ENCODE assay signal across 15 cellular contexts in genomic region chr1:2594641-2595131, GRCh38. TPM values are rescaled to one million over a fixed set of nuclear protein-coding genes. Genes with fewer than 3 reads are reported as not detected.
A peak's percentile ranks its signal among the peaks of the same experiment; 100 is the strongest.
DNase-seq lines count a peak whose midpoint lies in the region; ATAC-seq, FAIRE-seq and TF ChIP-seq lines count a peak whose summit lies in the region.
"Had no signal": no experiment of that assay in that cellular context is flagged by ENCODE, and none has a peak within 500 bp of the region (broad histone marks: within the 10 kb centered on the region; RNA-seq: fewer than 3 reads in every experiment).

No MANE protein-coding gene starts in this region.

- H4K20me1 ChIP-seq in HepG2 (ENCODE audit: insufficient read depth, low read length) = no peaks in the 10 kb centered on the region

- H3K27ac ChIP-seq in right lobe of liver (no peak overlapping the region), HepG2 (ENCODE audit: extremely low read length, insufficient read depth, low read length) (no peak overlapping the region)
- H3K27ac ChIP-seq: KMS-11, PC-9 had no signal

- peaks cover 1% of the 10 kb centered on the region for H3K36me3 Mint-ChIP-seq in activated naive CD8-positive, alpha-beta T cell treated with anti-CD3 and anti-CD28 coated beads for 36 hours

- TF ChIP-seq POLR2A in right lobe of liver (IDR thresholded peaks at IDR 0.05) = no peak
- TF ChIP-seq POLR2A in HepG2 (IDR thresholded peaks at IDR 0.05; ENCODE audit: insufficient read depth in 1 of 2, low read depth in 2 of 2, low read length in 2 of 2) = no peak

- peak; percentile 12 for DNase-seq in activated T-cell treated with anti-CD3 and anti-CD28 coated beads, Interleukin-2, amount 50 U/mL, for 1 hour
- DNase-seq in activated T-cell treated with anti-CD3 and anti-CD28 coated beads for 4 hours = no peak
- peak in 2 of 3 donors; percentile 44 to 46 for DNase-seq in right lobe of liver
- DNase-seq in HepG2 (ENCODE audit: low spot score) = no peak
- no peak for DNase-seq in activated naive CD8-positive, alpha-beta T cell treated with anti-CD3 and anti-CD28 coated beads for 36 hours
- DNase-seq in NAMALWA (ENCODE audit: low spot score) = no peak
- DNase-seq: GOT3, MG63, NCI-H1694 treated with DMSO at 0.1 percent for 48 hours, NCI-H748 treated with DMSO at 0.1 percent for 48 hours had no signal

- no TSS peak for BruUV-seq in HepG2 (replicated peaks; lab: Mats Ljungman, UMichigan)

- TF ChIP-seq CTCF in right lobe of liver (IDR thresholded peaks at IDR 0.05) (no peak), HepG2 (CRISPR knock-in tag; IDR thresholded peaks at IDR 0.05) (no peak)

- peaks cover 4% of the 10 kb centered on the region for H3K9me3 Mint-ChIP-seq in activated naive CD8-positive, alpha-beta T cell treated with anti-CD3 and anti-CD28 coated beads for 36 hours

- intact Hi-C loops in right lobe of liver (cut with DNase I) = no loop called here
- intact Hi-C loops in HepG2 (cut with micrococcal nuclease; ENCODE audit: unreplicated experiment) = no loop called here

- H3K27me3 ChIP-seq in right lobe of liver (no peaks in the 10 kb centered on the region), HepG2 (ENCODE audit: control insufficient read depth in 1 of 2, insufficient read depth in 2 of 2, low read length in 2 of 2) (peaks cover 8 to 47% of the 10 kb centered on the region in 2 experiments; a peak in 4 of 5 replicates), mucosa of stomach (ENCODE audit: control insufficient read depth, insufficient read depth, low read length) (peaks cover 4% of the 10 kb centered on the region)
- H3K27me3 ChIP-seq: MG63 had no signal

- H3K4me3 ChIP-seq in right lobe of liver = no peak overlapping the region
- no peak overlapping the region for H3K4me3 ChIP-seq in HepG2 (replicated peaks in 1 of 3; ENCODE audit: insufficient read depth in 1 of 3, low read depth in 2 of 3, low read length in 3 of 3)
- H3K4me3 ChIP-seq in mucosa of stomach (ENCODE audit: low read length) = no peak overlapping the region
- H3K4me3 ChIP-seq: MG63, PC-9 had no signal

- H3K4me3 Mint-ChIP-seq in activated naive CD8-positive, alpha-beta T cell treated with anti-CD3 and anti-CD28 coated beads for 36 hours = no peak overlapping the region

- no peaks in the 10 kb centered on the region for H3K9me3 ChIP-seq in right lobe of liver
- H3K9me3 ChIP-seq in HepG2 (ENCODE audit: low read length) = no peaks in the 10 kb centered on the region
- no peaks in the 10 kb centered on the region for H3K9me3 ChIP-seq in mucosa of stomach (ENCODE audit: control insufficient read depth, low read length)
- H3K9me3 ChIP-seq: MG63 had no signal

- CTCF ChIA-PET in HepG2 (lab: Yijun Ruan, JAX; ENCODE audit: low intra/inter-chr PET ratio, low total read pairs) = no interaction called here

- TF ChIP-seq RAD21 in HepG2 (CRISPR knock-in tag; IDR thresholded peaks at IDR 0.05) = no peak

- no peaks in the 10 kb centered on the region for H3K4me1 Mint-ChIP-seq in activated naive CD8-positive, alpha-beta T cell treated with anti-CD3 and anti-CD28 coated beads for 36 hours

- no peak for ATAC-seq in right lobe of liver
- ATAC-seq in HepG2 = no peak
- no peak for ATAC-seq in HG03175 (IDR thresholded peaks at IDR 0.05; ENCODE audit: unreplicated experiment)

- no peak overlapping the region for H3K9ac ChIP-seq in HepG2 (ENCODE audit: insufficient read depth, low read depth, low read length)
- H3K9ac ChIP-seq in mucosa of stomach (ENCODE audit: low read length) = peak overlapping the region; percentile 65
- H3K9ac ChIP-seq: KMS-11 had no signal

- no peak overlapping the region for H2AFZ ChIP-seq in HepG2 (ENCODE audit: low read length)
- H2AFZ ChIP-seq: PC-9 had no signal

- in situ Hi-C loops in HepG2 (cut with HindIII; ENCODE audit: extremely low pct_ligation_motif_present, low pct_unique_long_range_greater_than_20kb) = no loop called here

- H3K79me2 ChIP-seq in HepG2 (ENCODE audit: insufficient read depth, low read length) = no peaks in the 10 kb centered on the region

- POLR2A ChIA-PET in HepG2 (lab: Yijun Ruan, JAX) = no interaction called here

- no peak for FAIRE-seq in HepG2 (lab: Jason Lieb, UNC)

- WGBS in right lobe of liver (ENCODE audit: insufficient coverage, low coverage, low lambda C conversion rate, missing lambda C conversion rate) = 46% methylated on average over 3 of the region's 17 CpGs
- WGBS in HepG2 (ENCODE audit: low lambda C conversion rate) = 50% methylated on average over 6 of the region's 17 CpGs

- H3K27ac Mint-ChIP-seq in activated naive CD8-positive, alpha-beta T cell treated with anti-CD3 and anti-CD28 coated beads for 36 hours = no peak overlapping the region

- H3K27me3 Mint-ChIP-seq in activated naive CD8-positive, alpha-beta T cell treated with anti-CD3 and anti-CD28 coated beads for 36 hours = no peaks in the 10 kb centered on the region

- TF ChIP-seq EP300 in HepG2 (IDR thresholded peaks at IDR 0.05; ENCODE audit: low read depth in 2 of 2, low read length in 2 of 2) = no peak
- TF ChIP-seq EP300 in HepG2 (CRISPR knock-in tag; IDR thresholded peaks at IDR 0.05; ENCODE audit: borderline replicate concordance) = no peak

- H3K36me3 ChIP-seq in right lobe of liver (no peaks in the 10 kb centered on the region), HepG2 (replicated peaks in 1 of 2; ENCODE audit: control insufficient read depth in 1 of 2, insufficient read depth in 2 of 2, low read length in 2 of 2) (no peaks in the 10 kb centered on the region), mucosa of stomach (ENCODE audit: control insufficient read depth, insufficient read depth, low read length) (no peaks in the 10 kb centered on the region)
- H3K36me3 ChIP-seq: MG63 had no signal

- no peaks in the 10 kb centered on the region for H3K4me1 ChIP-seq in right lobe of liver
- peaks cover 12% of the 10 kb centered on the region for H3K4me1 ChIP-seq in HepG2 (ENCODE audit: insufficient read depth, low read length)
- peaks cover 28% of the 10 kb centered on the region for H3K4me1 ChIP-seq in mucosa of stomach (ENCODE audit: control insufficient read depth, insufficient read depth, low read length)

- no peak overlapping the region for H3K4me2 ChIP-seq in HepG2 (ENCODE audit: low read depth, low read length)
- H3K4me2 ChIP-seq: KMS-11 had no signal

RNA-seq across cellular contexts. Expression of gene PRXL2B, which starts 8.1 kb away (rescaled TPM):
- 10 to 100 TPM in 3 of 6 experiments, 1 to 10 TPM in 3; 5.1 to 18.6 (median 11.1) TPM for total RNA-seq in right lobe of liver
- 14.1 and 16.8 TPM in 2 replicates for total RNA-seq in HepG2 (2016; rRNA removed; fragmentation: Illumina TruSeq; extraction: Trizol)
- total RNA-seq in HepG2 (2016; cell fraction: cytosol; rRNA removed; fragmentation: Illumina TruSeq; extraction: Trizol; ENCODE audit: low read depth) = 3.3 and 4.6 TPM in 2 replicates
- total RNA-seq in HepG2 (2016; cell fraction: insoluble cytoplasmic fraction; rRNA removed; fragmentation: Illumina TruSeq; extraction: Trizol) = 14.4 and 15.6 TPM in 2 replicates
- 9.8 and 9.9 TPM in 2 replicates for total RNA-seq in HepG2 (2016; cell fraction: membrane; rRNA removed; fragmentation: Illumina TruSeq; extraction: Trizol)
- 8.9 and 10.7 TPM in 2 replicates for total RNA-seq in HepG2 (2016; cell fraction: nucleus; rRNA removed; fragmentation: Illumina TruSeq; extraction: Trizol)
- 22.1 and 29.5 TPM in 2 replicates for polyA plus RNA-seq in HepG2 (2011; rRNA removed)
- 24.7 and 29.1 TPM in 2 replicates for polyA plus RNA-seq in HepG2 (2011; cell fraction: cytosol; rRNA removed)
- 72.9 and 75.2 TPM in 2 replicates for polyA plus RNA-seq in HepG2 (2011; cell fraction: nucleus; rRNA removed)
- 22.4 and 26.9 TPM in 2 replicates for polyA plus RNA-seq in HepG2 (2012)
- 4.6 and 4.8 TPM in 2 replicates for polyA plus RNA-seq in HepG2 (2016; cell fraction: cytosol; fragmentation: Illumina TruSeq; extraction: Trizol; ENCODE audit: low read depth)
- polyA plus RNA-seq in HepG2 (2016; cell fraction: insoluble cytoplasmic fraction; fragmentation: Illumina TruSeq; extraction: Trizol; ENCODE audit: low read depth) = 20.7 and 24.0 TPM in 2 replicates
- polyA plus RNA-seq in HepG2 (2016; cell fraction: membrane; fragmentation: Illumina TruSeq; extraction: Trizol; ENCODE audit: low read depth) = 11.7 and 12.0 TPM in 2 replicates
- 24.3 and 25.8 TPM in 2 replicates for polyA plus RNA-seq in HepG2 (2016; cell fraction: nucleus; fragmentation: Illumina TruSeq; extraction: Trizol; ENCODE audit: insufficient read depth, low read depth)
- polyA minus RNA-seq in HepG2 (2011; rRNA and poly(A)+ RNA removed; ENCODE audit: low replicate concordance) = 3.8 and 32.9 TPM in 2 replicates
- 16.2 and 16.4 TPM in 2 replicates for polyA minus RNA-seq in HepG2 (2011; cell fraction: cytosol; rRNA and poly(A)+ RNA removed)
- polyA minus RNA-seq in HepG2 (2011; cell fraction: nucleus; rRNA and poly(A)+ RNA removed) = 5.8 and 7.5 TPM in 2 replicates
- 10 to 100 TPM; 42.2 to 43.2 TPM for total RNA-seq in activated naive CD8-positive, alpha-beta T cell treated with anti-CD3 and anti-CD28 coated beads for 36 hours

RNA-seq across cellular contexts. Expression of gene MMEL1, which starts 38.1 kb away (rescaled TPM):
- 1 to 10 TPM in 2 of 6 experiments, not detected in 4; 1.2 to 2.0 TPM for total RNA-seq in right lobe of liver
- total RNA-seq in HepG2 (2016; rRNA removed; fragmentation: Illumina TruSeq; extraction: Trizol) = not detected in 2 replicates
- total RNA-seq in HepG2 (2016; cell fraction: cytosol; rRNA removed; fragmentation: Illumina TruSeq; extraction: Trizol; ENCODE audit: low read depth) = not detected in 2 replicates
- not detected in 2 replicates for total RNA-seq in HepG2 (2016; cell fraction: insoluble cytoplasmic fraction; rRNA removed; fragmentation: Illumina TruSeq; extraction: Trizol)
- total RNA-seq in HepG2 (2016; cell fraction: membrane; rRNA removed; fragmentation: Illumina TruSeq; extraction: Trizol) = not detected in 2 replicates
- not detected in 2 replicates for total RNA-seq in HepG2 (2016; cell fraction: nucleus; rRNA removed; fragmentation: Illumina TruSeq; extraction: Trizol)
- polyA plus RNA-seq in HepG2 (2011; rRNA removed) = 0.48 and 1.6 TPM in 2 replicates
- polyA plus RNA-seq in HepG2 (2011; cell fraction: cytosol; rRNA removed) = 0.54 and 0.78 TPM in 2 replicates
- polyA plus RNA-seq in HepG2 (2011; cell fraction: nucleus; rRNA removed) = 3.3 and 4.7 TPM in 2 replicates
- polyA plus RNA-seq in HepG2 (2012) = 0.37 and 0.43 TPM in 2 replicates
- not detected in 2 replicates for polyA plus RNA-seq in HepG2 (2016; cell fraction: cytosol; fragmentation: Illumina TruSeq; extraction: Trizol; ENCODE audit: low read depth)
- not detected in 2 replicates for polyA plus RNA-seq in HepG2 (2016; cell fraction: insoluble cytoplasmic fraction; fragmentation: Illumina TruSeq; extraction: Trizol; ENCODE audit: low read depth)
- polyA plus RNA-seq in HepG2 (2016; cell fraction: membrane; fragmentation: Illumina TruSeq; extraction: Trizol; ENCODE audit: low read depth) = not detected in 2 replicates
- not detected in 2 replicates for polyA plus RNA-seq in HepG2 (2016; cell fraction: nucleus; fragmentation: Illumina TruSeq; extraction: Trizol; ENCODE audit: insufficient read depth, low read depth)
- polyA minus RNA-seq in HepG2 (2011; rRNA and poly(A)+ RNA removed; ENCODE audit: low replicate concordance) = 0.72 TPM in 1 of 2 replicates, not detected in the other
- 1.3 TPM in 1 of 2 replicates, not detected in the other for polyA minus RNA-seq in HepG2 (2011; cell fraction: cytosol; rRNA and poly(A)+ RNA removed)
- 0.39 and 0.62 TPM in 2 replicates for polyA minus RNA-seq in HepG2 (2011; cell fraction: nucleus; rRNA and poly(A)+ RNA removed)
- 1 to 10 TPM; 1.5 to 1.6 TPM for total RNA-seq in activated naive CD8-positive, alpha-beta T cell treated with anti-CD3 and anti-CD28 coated beads for 36 hours
- total RNA-seq: A172 had no signal

RNA-seq across cellular contexts. Expression of gene TNFRSF14, which starts 38.5 kb away (rescaled TPM):
- total RNA-seq in right lobe of liver (10 to 100 TPM; 31.0 to 54.8 (median 41.1) TPM), HepG2 (2016; rRNA removed; fragmentation: Illumina TruSeq; extraction: Trizol) (6.2 and 11.9 TPM in 2 replicates)
- 7.1 and 8.0 TPM in 2 replicates for total RNA-seq in HepG2 (2016; cell fraction: cytosol; rRNA removed; fragmentation: Illumina TruSeq; extraction: Trizol; ENCODE audit: low read depth)
- 5.5 and 13.2 TPM in 2 replicates for total RNA-seq in HepG2 (2016; cell fraction: insoluble cytoplasmic fraction; rRNA removed; fragmentation: Illumina TruSeq; extraction: Trizol)
- 10.5 and 12.4 TPM in 2 replicates for total RNA-seq in HepG2 (2016; cell fraction: membrane; rRNA removed; fragmentation: Illumina TruSeq; extraction: Trizol)
- 11.2 and 11.3 TPM in 2 replicates for total RNA-seq in HepG2 (2016; cell fraction: nucleus; rRNA removed; fragmentation: Illumina TruSeq; extraction: Trizol)
- 49.9 and 70.7 TPM in 2 replicates for polyA plus RNA-seq in HepG2 (2011; rRNA removed)
- 24.2 and 35.1 TPM in 2 replicates for polyA plus RNA-seq in HepG2 (2011; cell fraction: cytosol; rRNA removed)
- 534 and 601 TPM in 2 replicates for polyA plus RNA-seq in HepG2 (2011; cell fraction: nucleus; rRNA removed)
- 20.3 and 22.1 TPM in 2 replicates for polyA plus RNA-seq in HepG2 (2012)
- polyA plus RNA-seq in HepG2 (2016; cell fraction: cytosol; fragmentation: Illumina TruSeq; extraction: Trizol; ENCODE audit: low read depth) = 6.2 and 6.4 TPM in 2 replicates
- 5.6 and 7.2 TPM in 2 replicates for polyA plus RNA-seq in HepG2 (2016; cell fraction: insoluble cytoplasmic fraction; fragmentation: Illumina TruSeq; extraction: Trizol; ENCODE audit: low read depth)
- polyA plus RNA-seq in HepG2 (2016; cell fraction: membrane; fragmentation: Illumina TruSeq; extraction: Trizol; ENCODE audit: low read depth) = 9.0 and 10.4 TPM in 2 replicates
- 35.7 and 39.2 TPM in 2 replicates for polyA plus RNA-seq in HepG2 (2016; cell fraction: nucleus; fragmentation: Illumina TruSeq; extraction: Trizol; ENCODE audit: insufficient read depth, low read depth)
- 0.61 and 40.6 TPM in 2 replicates for polyA minus RNA-seq in HepG2 (2011; rRNA and poly(A)+ RNA removed; ENCODE audit: low replicate concordance)
- 12.6 and 13.8 TPM in 2 replicates for polyA minus RNA-seq in HepG2 (2011; cell fraction: cytosol; rRNA and poly(A)+ RNA removed)
- polyA minus RNA-seq in HepG2 (2011; cell fraction: nucleus; rRNA and poly(A)+ RNA removed) = 32.2 and 34.3 TPM in 2 replicates
- total RNA-seq in activated naive CD8-positive, alpha-beta T cell treated with anti-CD3 and anti-CD28 coated beads for 36 hours = 100 to 1,000 TPM in 1 of 2 experiments, 10 to 100 TPM in 1; 99.6 to 104 TPM

Comparison
In these comparisons a context has a peak if more than half of its experiments do, and no peak if none do; other contexts are left out.
1. DNase-seq: peak in activated T-cell treated with anti-CD3 and anti-CD28 coated beads, Interleukin-2, amount 50 U/mL, for 1 hour (single experiment) and right lobe of liver (2 of 3); none in activated T-cell treated with anti-CD3 and anti-CD28 coated beads for 4 hours (single experiment), HepG2 (single experiment), activated naive CD8-positive, alpha-beta T cell treated with anti-CD3 and anti-CD28 coated beads for 36 hours (single experiment) and NAMALWA (single experiment).